Comparison of ENCODE assay signal across 8 cellular contexts in genomic region chr14:24366664-24367505, GRCh38. TPM values are rescaled to one million over a fixed set of nuclear protein-coding genes. Genes with fewer than 3 reads are reported as not detected.
DNase-seq lines count a peak whose midpoint lies in the region; ATAC-seq lines count a peak whose summit lies in the region.

No MANE protein-coding gene starts in this region.

- ATAC-seq in GM19324 (IDR thresholded peaks at IDR 0.05; ENCODE audit: low FRiP score, unreplicated experiment) (peak; percentile 66), HG03280 (IDR thresholded peaks at IDR 0.05; ENCODE audit: unreplicated experiment) (peak; percentile 58), Right ventricle myocardium superior (ENCODE audit: poor library complexity) (peak; percentile 85)

- DNase-seq in DMS 273 (lab: John Stamatoyannopoulos, UW; ENCODE audit: unreplicated experiment) (peak; percentile 99), NCI-H460 (ENCODE audit: extremely low read depth, low read depth) (peak; percentile 92), amniotic epithelial cell (ENCODE audit: low read depth) (peak; percentile 89), Right ventricle myocardium superior (peak; percentile 91), nucleus accumbens (lab: John Stamatoyannopoulos, UW) (peak in 38 of 56 donors; percentile 9 to 70 (median 33)), Kasumi-1 (lab: John Stamatoyannopoulos, UW) (no peak)

- intact Hi-C loops in Right ventricle myocardium superior (cut with DNase I) = loop anchor here (5.0 kb wide), 1 partner anchor 65 kb away; no protein-coding TSS in a partner anchor

RNA-seq across cellular contexts. Expression of gene NFATC4, which starts 1.1 kb away (rescaled TPM):
- total RNA-seq in NCI-H460 (2014; rRNA removed; shearing (Covaris generic)) = 17.7 and 23.6 TPM in 2 replicates
- polyA plus RNA-seq in NCI-H460 (2014; cell fraction: nucleus; rRNA removed) = 59.5 and 82.5 TPM in 2 replicates
- total RNA-seq in Right ventricle myocardium superior = 25.6 TPM

RNA-seq across cellular contexts. Expression of gene RIPK3, which starts 27.1 kb away (rescaled TPM):
- total RNA-seq in NCI-H460 (2014; rRNA removed; shearing (Covaris generic)) = not detected in 2 replicates
- polyA plus RNA-seq in NCI-H460 (2014; cell fraction: nucleus; rRNA removed) = not detected in 2 replicates
- total RNA-seq in Right ventricle myocardium superior = 2.9 TPM

RNA-seq across cellular contexts. Expression of gene NYNRIN, which starts 31.9 kb away (rescaled TPM):
- 0.12 and 0.17 TPM in 2 replicates for total RNA-seq in NCI-H460 (2014; rRNA removed; shearing (Covaris generic))
- 0.10 and 0.15 TPM in 2 replicates for polyA plus RNA-seq in NCI-H460 (2014; cell fraction: nucleus; rRNA removed)
- total RNA-seq in Right ventricle myocardium superior = 8.8 TPM

RNA-seq across cellular contexts. Expression of gene ADCY4, which starts 32.0 kb away (rescaled TPM):
- 0.40 TPM in 1 of 2 replicates, not detected in the other for total RNA-seq in NCI-H460 (2014; rRNA removed; shearing (Covaris generic))
- polyA plus RNA-seq in NCI-H460 (2014; cell fraction: nucleus; rRNA removed) = 0.08 TPM in 1 of 2 replicates, not detected in the other
- 20.6 TPM for total RNA-seq in Right ventricle myocardium superior

RNA-seq across cellular contexts. Expression of gene LTB4R, which starts 55.6 kb away (rescaled TPM):
- total RNA-seq in NCI-H460 (2014; rRNA removed; shearing (Covaris generic)) = 11.1 and 13.4 TPM in 2 replicates
- 102 and 176 TPM in 2 replicates for polyA plus RNA-seq in NCI-H460 (2014; cell fraction: nucleus; rRNA removed)
- total RNA-seq in Right ventricle myocardium superior = 1.8 TPM

Comparison
In these comparisons a context has a peak if more than half of its experiments do, and no peak if none do; other contexts are left out.
1. DNase-seq: peak in DMS 273 (single experiment), NCI-H460 (single experiment), amniotic epithelial cell (single experiment), Right ventricle myocardium superior (single experiment) and nucleus accumbens (38 of 56); none in Kasumi-1 (0 of 2).
2. Peak in every context shown above with its lines, with median percentiles within 50 percentile points of each other: ATAC-seq.